Comparison of ENCODE assay signal across 20 cellular contexts in genomic region chr6:11200356-11200755, GRCh38. TPM values are rescaled to one million over a fixed set of nuclear protein-coding genes. Genes with fewer than 3 reads are reported as not detected.
DNase-seq lines count a peak whose midpoint lies in the region; ATAC-seq and TF ChIP-seq lines count a peak whose summit lies in the region.
"Had no signal": no experiment of that assay in that cellular context is flagged by ENCODE, and none has a peak within 500 bp of the region (broad histone marks: within the 10 kb centered on the region; RNA-seq: fewer than 3 reads in every experiment).

No MANE protein-coding gene starts in this region.

- H2BK5ac ChIP-seq in mesenchymal stem cell (ENCODE audit: low read depth, low read length, poor library complexity, severe bottlenecking), result no peak overlapping the region

- CTCF ChIA-PET in OCI-LY7 (lab: Charles Lee; ENCODE audit: unreplicated experiment), result no interaction called here

- H3K4me1 ChIP-seq in DND-41 (ENCODE audit: insufficient read depth, low read length), result peaks cover 52% of the 10 kb centered on the region
- peaks cover 58% of the 10 kb centered on the region for H3K4me1 ChIP-seq in adipocyte (ENCODE audit: control insufficient read depth, insufficient read depth, low read length)
- peaks cover 16% of the 10 kb centered on the region for H3K4me1 ChIP-seq in mesenchymal stem cell (ENCODE audit: control insufficient read depth, insufficient read depth, low read depth, low read length)
- no peaks in the 10 kb centered on the region for H3K4me1 ChIP-seq in OCI-LY7 (ENCODE audit: insufficient read depth, low read length, poor library complexity, severe bottlenecking)

- H3K4me3 ChIP-seq in DND-41 (ENCODE audit: low read depth in 1 of 2, low read length in 2 of 2) (no peak overlapping the region), adipocyte (ENCODE audit: low read length) (peak overlapping the region; percentile 51), mesenchymal stem cell (ENCODE audit: insufficient read depth in 1 of 2, low read depth in 1 of 2, low read length in 2 of 2) (no peak overlapping the region), OCI-LY7 (ENCODE audit: low read depth, low read length, poor library complexity, severe bottlenecking) (no peak overlapping the region)
- H3K4me3 ChIP-seq: K562, SJCRH30 had no signal

- no peaks in the 10 kb centered on the region for H3K27me3 ChIP-seq in DND-41 (ENCODE audit: insufficient read depth, low read length, poor library complexity)
- no peaks in the 10 kb centered on the region for H3K27me3 ChIP-seq in adipocyte (replicated peaks; ENCODE audit: control insufficient read depth, insufficient read depth, low read length)
- no peaks in the 10 kb centered on the region for H3K27me3 ChIP-seq in mesenchymal stem cell (ENCODE audit: control insufficient read depth in 1 of 2, insufficient read depth in 1 of 2, low read length in 2 of 2)
- H3K27me3 ChIP-seq: foreskin keratinocyte, SJCRH30 had no signal

- no peak overlapping the region for H2BK15ac ChIP-seq in mesenchymal stem cell (ENCODE audit: low read depth, poor library complexity, severe bottlenecking)

- TF ChIP-seq CTCF in DND-41 (IDR thresholded peaks at IDR 0.05; ENCODE audit: borderline replicate concordance, extremely low read depth, low read length, poor library complexity, severe bottlenecking) (no peak), OCI-LY7 (conservative IDR thresholded peaks at IDR 0.05; ENCODE audit: low read length) (no peak)

- peak overlapping the region; percentile 96 for H2AK5ac ChIP-seq in mesenchymal stem cell (ENCODE audit: low read length, severe bottlenecking)

- no peak overlapping the region for H3K4ac ChIP-seq in mesenchymal stem cell (ENCODE audit: low read depth in 1 of 2, low read length in 2 of 2)

- H3K36me3 ChIP-seq in DND-41 (ENCODE audit: insufficient read depth, low read length) (no peaks in the 10 kb centered on the region), adipocyte (ENCODE audit: control insufficient read depth, insufficient read depth, low read length, severe bottlenecking) (peaks cover 59% of the 10 kb centered on the region), mesenchymal stem cell (ENCODE audit: control insufficient read depth in 1 of 2, insufficient read depth in 2 of 2, low read depth in 1 of 2, low read length in 2 of 2) (peaks cover 0 to 11% of the 10 kb centered on the region in 2 experiments), OCI-LY7 (ENCODE audit: insufficient read depth, low read length) (no peaks in the 10 kb centered on the region)
- H3K36me3 ChIP-seq: SJCRH30 had no signal

- H3K14ac ChIP-seq in mesenchymal stem cell (ENCODE audit: low read length in 2 of 2), result no peak overlapping the region

- H3K79me1 ChIP-seq in mesenchymal stem cell (replicated peaks; ENCODE audit: low read length, poor library complexity, severe bottlenecking), result peaks cover 15% of the 10 kb centered on the region

- H4K20me1 ChIP-seq in DND-41 (ENCODE audit: insufficient read depth, low read length) (peaks cover 6% of the 10 kb centered on the region; the same call in 1 of the 2 replicates), OCI-LY7 (ENCODE audit: insufficient read depth, low read length) (no peaks in the 10 kb centered on the region)

- peak overlapping the region in 1 of 2 experiments; percentile 33 for H3K18ac ChIP-seq in mesenchymal stem cell (ENCODE audit: low read depth in 1 of 2, low read length in 2 of 2)

- H3K27ac ChIP-seq in DND-41 (ENCODE audit: low read length), result peak overlapping the region; percentile 36; the same call in 1 of the 2 replicates
- no peak overlapping the region for H3K27ac ChIP-seq in mesenchymal stem cell (ENCODE audit: low read length, poor library complexity, severe bottlenecking)
- no peak overlapping the region for H3K27ac ChIP-seq in OCI-LY7 (ENCODE audit: low read depth, low read length, poor library complexity, severe bottlenecking)
- H3K27ac ChIP-seq: C4-2B, foreskin keratinocyte, SJCRH30 had no signal

- ATAC-seq in DND-41 (ENCODE audit: insufficient read depth, low read depth) (no peak), HG03139 (IDR thresholded peaks at IDR 0.05; ENCODE audit: unreplicated experiment) (no peak), sciatic nerve (no peak)
- ATAC-seq: foreskin keratinocyte; K562; stimulated activated naive B cell treated with anti-CD40 and anti-IgM and Interleukin-4, amounts not matched to agents 10 μg/mL and 1 μg/mL and 100 μg/mL, for 72 hours had no signal

- H2AFZ ChIP-seq in DND-41 (ENCODE audit: low read depth, low read length) (no peak overlapping the region), mesenchymal stem cell (ENCODE audit: low read depth, low read length) (no peak overlapping the region), OCI-LY7 (ENCODE audit: low read length) (no peak overlapping the region)

- no TSS peak for BruUV-seq in OCI-LY7 (replicated peaks; lab: Mats Ljungman, UMichigan)

- no peaks in the 10 kb centered on the region for H3K9me2 ChIP-seq in OCI-LY7 (ENCODE audit: insufficient read depth, low read length)

- no peak overlapping the region for H4K8ac ChIP-seq in mesenchymal stem cell (ENCODE audit: low read length)

- WGBS in mesenchymal stem cell, result 57% methylated on average over 1 of the region's 1 CpG

- no peak overlapping the region for H4K91ac ChIP-seq in mesenchymal stem cell (ENCODE audit: low read length)

- H2BK120ac ChIP-seq in mesenchymal stem cell (ENCODE audit: low read depth, low read length), result no peak overlapping the region

- DNase-seq in AG08395 (ENCODE audit: low spot score) (peak; percentile 31), DND-41 (no peak), adipocyte (ENCODE audit: low read depth) (peak; percentile 52), mesenchymal stem cell (no peak), OCI-LY7 (ENCODE audit: low spot score) (no peak), sciatic nerve (ENCODE audit: low spot score) (no peak), NCI-H1694 (lab: John Stamatoyannopoulos, UW) (no peak)
- DNase-seq: activated CD8-positive, alpha-beta memory T cell treated with anti-CD3 and anti-CD28 coated beads for 24 hours; activated gamma-delta T cell treated with Interleukin-2 at 50 U/mL for 16 hours; effector CD4-positive, alpha-beta T cell; NCI-H1417; NCI-H345; nucleus accumbens; SJCRH30; small intestine; stimulated activated naive B cell treated with anti-CD40 and anti-IgM and Interleukin-4, amounts not matched to agents 10 μg/mL and 1 μg/mL and 100 μg/mL, for 72 hours had no signal

- H3K79me2 ChIP-seq in DND-41 (ENCODE audit: insufficient read depth, low read length) (no peaks in the 10 kb centered on the region), OCI-LY7 (ENCODE audit: insufficient read depth, low read depth, low read length) (no peaks in the 10 kb centered on the region)

- intact Hi-C loops in OCI-LY7 (cut with micrococcal nuclease; ENCODE audit: unreplicated experiment) (no loop called here), sciatic nerve (cut with DNase I) (no loop called here)

- POLR2A ChIA-PET in OCI-LY7 (lab: Charles Lee), result no interaction called here

- H3K9ac ChIP-seq in DND-41 (ENCODE audit: low read depth, low read length) (no peak overlapping the region), adipocyte (ENCODE audit: low read length) (peak overlapping the region; percentile 52), mesenchymal stem cell (ENCODE audit: low read length) (peak overlapping the region; percentile 22)

- H3K23ac ChIP-seq in mesenchymal stem cell (ENCODE audit: low read length in 2 of 2), result no peak overlapping the region

- no peak overlapping the region for H3K4me2 ChIP-seq in DND-41 (ENCODE audit: insufficient read depth, low read length)
- H3K4me2 ChIP-seq in mesenchymal stem cell (ENCODE audit: low read length, poor library complexity, severe bottlenecking), result no peak overlapping the region
- H3K4me2 ChIP-seq in OCI-LY7 (ENCODE audit: low read length), result no peak overlapping the region

- no peaks in the 10 kb centered on the region for H3K9me3 ChIP-seq in DND-41 (ENCODE audit: insufficient read depth, low read length, severe bottlenecking)
- H3K9me3 ChIP-seq in adipocyte (ENCODE audit: control insufficient read depth, low read length), result no peaks in the 10 kb centered on the region
- H3K9me3 ChIP-seq in mesenchymal stem cell (ENCODE audit: control insufficient read depth, low read length), result no peaks in the 10 kb centered on the region
- no peaks in the 10 kb centered on the region for H3K9me3 ChIP-seq in OCI-LY7 (ENCODE audit: low read length)
- H3K9me3 ChIP-seq: SJCRH30 had no signal

- H2BK12ac ChIP-seq in mesenchymal stem cell (ENCODE audit: low read length in 2 of 2), result no peak overlapping the region

RNA-seq across cellular contexts. Expression of gene NEDD9, which starts 32.1 kb away (rescaled TPM):
- polyA plus RNA-seq in mesenchymal stem cell (2013, experiment 1 of 2), result 6.1 TPM
- 6.1 TPM for polyA plus RNA-seq in mesenchymal stem cell (2013, experiment 2 of 2)
- total RNA-seq in OCI-LY7 (2014; rRNA removed; shearing (Covaris generic)), result 7.4 and 13.0 TPM in 2 replicates
- total RNA-seq in OCI-LY7 (2022) (37.4 and 41.6 TPM in 2 replicates), sciatic nerve (55.4 TPM)

Comparison
In these comparisons a context has a peak if more than half of its experiments do, and no peak if none do; other contexts are left out.
1. DNase-seq: peak in AG08395 (single experiment) and adipocyte (single experiment); none in DND-41 (single experiment), mesenchymal stem cell (single experiment), OCI-LY7 (single experiment), sciatic nerve (single experiment) and NCI-H1694 (single experiment).